In genomic region chr18:75041586-75041985, GRCh38 we compare ENCODE assay signal across 9 cellular contexts.
DNase-seq lines count a peak whose midpoint lies in the region; FAIRE-seq and TF ChIP-seq lines count a peak whose summit lies in the region.
"Had no signal": no experiment of that assay in that cellular context is flagged by ENCODE, and none has a peak within 500 bp of the region (broad histone marks: within the 10 kb centered on the region; RNA-seq: fewer than 3 reads in every experiment).

No MANE protein-coding gene starts in this region.

- no peaks in the 10 kb centered on the region for H3K27me3 ChIP-seq in bronchial epithelial cell (ENCODE audit: control insufficient read depth, insufficient read depth, low read length)

- H3K4me3 Mint-ChIP-seq in mesothelial cell of epicardium, result no peak overlapping the region
- H3K4me3 Mint-ChIP-seq in T-helper 2 cell treated with Interferon-gamma antibody and Interleukin-4, amounts not matched to agents 5 μg/mL and 100 μg/mL, for 36 hours, result no peak overlapping the region

- no peak overlapping the region for H3K4me3 ChIP-seq in bronchial epithelial cell (ENCODE audit: low read depth, low read length)

- TF ChIP-seq CTCF in bronchial epithelial cell (IDR thresholded peaks at IDR 0.05; ENCODE audit: insufficient read depth, low read length, severe bottlenecking) (peak; percentile 54), mesothelial cell of epicardium (IDR thresholded peaks at IDR 0.05; ENCODE audit: unreplicated experiment) (no peak)

- H3K4me1 Mint-ChIP-seq in mesothelial cell of epicardium, result peaks cover 7% of the 10 kb centered on the region
- H3K4me1 Mint-ChIP-seq in T-helper 2 cell treated with Interferon-gamma antibody and Interleukin-4, amounts not matched to agents 5 μg/mL and 100 μg/mL, for 36 hours (ENCODE audit: low read depth), result no peaks in the 10 kb centered on the region

- H3K36me3 ChIP-seq in bronchial epithelial cell (ENCODE audit: control insufficient read depth, insufficient read depth, low read length), result no peaks in the 10 kb centered on the region

- no peak for FAIRE-seq in bronchial epithelial cell (lab: Jason Lieb, UNC)

- no peaks in the 10 kb centered on the region for H3K27me3 Mint-ChIP-seq in mesothelial cell of epicardium (ENCODE audit: low read depth)
- no peaks in the 10 kb centered on the region for H3K27me3 Mint-ChIP-seq in T-helper 2 cell treated with Interferon-gamma antibody and Interleukin-4, amounts not matched to agents 5 μg/mL and 100 μg/mL, for 36 hours (ENCODE audit: low read depth)

- H3K36me3 Mint-ChIP-seq in mesothelial cell of epicardium, result peaks cover 5% of the 10 kb centered on the region
- H3K36me3 Mint-ChIP-seq in T-helper 2 cell treated with Interferon-gamma antibody and Interleukin-4, amounts not matched to agents 5 μg/mL and 100 μg/mL, for 36 hours (ENCODE audit: low read depth), result no peaks in the 10 kb centered on the region

- peaks cover 9% of the 10 kb centered on the region for H3K9me3 Mint-ChIP-seq in mesothelial cell of epicardium
- H3K9me3 Mint-ChIP-seq in T-helper 2 cell treated with Interferon-gamma antibody and Interleukin-4, amounts not matched to agents 5 μg/mL and 100 μg/mL, for 36 hours, result no peaks in the 10 kb centered on the region

- no peak overlapping the region for H3K27ac Mint-ChIP-seq in mesothelial cell of epicardium
- H3K27ac Mint-ChIP-seq in T-helper 2 cell treated with Interferon-gamma antibody and Interleukin-4, amounts not matched to agents 5 μg/mL and 100 μg/mL, for 36 hours, result no peak overlapping the region

- DNase-seq in DMS153 treated with DMSO at 0.1 percent for 48 hours (lab: John Stamatoyannopoulos, UW; ENCODE audit: unreplicated experiment) (peak; percentile 38), LoVo (ENCODE audit: low spot score) (peak; percentile 8), bronchial epithelial cell (ENCODE audit: low read depth) (peak; percentile 41), lung microvascular endothelial cell (ENCODE audit: low read depth in 2 of 2) (peak; percentile 50 to 65), mesothelial cell of epicardium (ENCODE audit: low spot score in 2 of 2, unreplicated experiment in 2 of 2) (no peak), NCI-H524 treated with DMSO at 0.1 percent for 48 hours (lab: John Stamatoyannopoulos, UW) (no peak)
- DNase-seq in activated CD8-positive, alpha-beta memory T cell treated with anti-CD3 and anti-CD28 coated beads, Interleukin-2, amount 50 U/mL, for 4 hours, result no peak
- DNase-seq in T-helper 2 cell treated with Interferon-gamma antibody and Interleukin-4, amounts not matched to agents 5 μg/mL and 100 μg/mL, for 36 hours (ENCODE audit: low spot score), result no peak
- DNase-seq: left ventricle myocardium superior had no signal

Comparison
In these comparisons a context has a peak if more than half of its experiments do, and no peak if none do; other contexts are left out.
1. DNase-seq: peak in DMS153 treated with DMSO at 0.1 percent for 48 hours (single experiment), LoVo (single experiment), bronchial epithelial cell (single experiment) and lung microvascular endothelial cell (2 of 2); none in mesothelial cell of epicardium (0 of 2), NCI-H524 treated with DMSO at 0.1 percent for 48 hours (single experiment), activated CD8-positive, alpha-beta memory T cell treated with anti-CD3 and anti-CD28 coated beads, Interleukin-2, amount 50 U/mL, for 4 hours (single experiment) and T-helper 2 cell treated with Interferon-gamma antibody and Interleukin-4, amounts not matched to agents 5 μg/mL and 100 μg/mL, for 36 hours (single experiment).